Comparison of ENCODE assay signal across 8 cellular contexts in the genomic region with DNA sequence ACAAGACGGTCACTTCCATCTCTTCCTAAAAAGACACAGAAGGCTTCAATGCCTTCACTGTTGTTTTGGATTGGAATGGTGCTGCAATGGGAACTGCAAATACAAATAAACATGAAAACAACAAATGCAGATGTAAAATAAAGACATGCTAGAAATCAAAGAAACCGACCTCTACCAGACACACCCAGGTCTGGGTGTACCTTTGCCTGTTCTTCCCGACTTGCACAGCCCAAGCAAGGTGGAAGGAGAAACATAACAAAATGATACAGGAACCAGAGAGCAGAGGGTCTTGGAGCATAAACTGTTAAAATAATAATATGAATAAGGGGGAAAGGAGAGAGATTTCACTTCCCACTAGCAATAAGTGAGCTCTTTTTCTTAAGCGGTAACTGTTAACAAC. TPM values are rescaled to one million over a fixed set of nuclear protein-coding genes. Genes with fewer than 3 reads are reported as not detected.
DNase-seq lines count a peak whose midpoint lies in the region; ATAC-seq and TF ChIP-seq lines count a peak whose summit lies in the region.

No MANE protein-coding gene starts in this region.

- peaks cover 0 to 7% of the 10 kb centered on the region in 2 donors for H3K4me1 ChIP-seq in breast epithelium

- no peaks in the 10 kb centered on the region for H3K9me3 Mint-ChIP-seq in activated naive CD4-positive, alpha-beta T cell treated with anti-CD3 and anti-CD28 coated beads, Interleukin-2, amount 50 U/mL, for 24 hours
- H3K9me3 Mint-ChIP-seq in activated T-helper 17 cell treated with anti-CD3 and anti-CD28 coated beads, Interleukin-2, amount 50 U/mL, for 72 hours: no peaks in the 10 kb centered on the region
- H3K9me3 Mint-ChIP-seq in memory B cell: no peaks in the 10 kb centered on the region

- intact Hi-C loops in breast epithelium (cut with DNase I; ENCODE audit: low total_unique reads): no loop called here

- H3K4me1 Mint-ChIP-seq in activated naive CD4-positive, alpha-beta T cell treated with anti-CD3 and anti-CD28 coated beads, Interleukin-2, amount 50 U/mL, for 24 hours: peaks cover 80% of the 10 kb centered on the region
- H3K4me1 Mint-ChIP-seq in activated T-helper 17 cell treated with anti-CD3 and anti-CD28 coated beads, Interleukin-2, amount 50 U/mL, for 72 hours: peaks cover 44% of the 10 kb centered on the region
- peaks cover 33% of the 10 kb centered on the region for H3K4me1 Mint-ChIP-seq in memory B cell

- H3K9me3 ChIP-seq in breast epithelium: no peaks in the 10 kb centered on the region

- H3K27me3 ChIP-seq in breast epithelium: no peaks in the 10 kb centered on the region

- no peak for TF ChIP-seq POLR2A in breast epithelium (IDR thresholded peaks at IDR 0.05)

- H3K27ac Mint-ChIP-seq in activated naive CD4-positive, alpha-beta T cell treated with anti-CD3 and anti-CD28 coated beads, Interleukin-2, amount 50 U/mL, for 24 hours: peak overlapping the region; percentile 96
- peak overlapping the region; percentile 94 for H3K27ac Mint-ChIP-seq in activated T-helper 17 cell treated with anti-CD3 and anti-CD28 coated beads, Interleukin-2, amount 50 U/mL, for 72 hours
- peak overlapping the region; percentile 87 for H3K27ac Mint-ChIP-seq in memory B cell

- H3K27me3 Mint-ChIP-seq in activated naive CD4-positive, alpha-beta T cell treated with anti-CD3 and anti-CD28 coated beads, Interleukin-2, amount 50 U/mL, for 24 hours: no peaks in the 10 kb centered on the region
- H3K27me3 Mint-ChIP-seq in activated T-helper 17 cell treated with anti-CD3 and anti-CD28 coated beads, Interleukin-2, amount 50 U/mL, for 72 hours: no peaks in the 10 kb centered on the region
- H3K27me3 Mint-ChIP-seq in memory B cell: no peaks in the 10 kb centered on the region

- H3K36me3 ChIP-seq in breast epithelium: no peaks in the 10 kb centered on the region

- peaks cover 2% of the 10 kb centered on the region for H3K36me3 Mint-ChIP-seq in activated naive CD4-positive, alpha-beta T cell treated with anti-CD3 and anti-CD28 coated beads, Interleukin-2, amount 50 U/mL, for 24 hours
- peaks cover 17% of the 10 kb centered on the region for H3K36me3 Mint-ChIP-seq in activated T-helper 17 cell treated with anti-CD3 and anti-CD28 coated beads, Interleukin-2, amount 50 U/mL, for 72 hours (ENCODE audit: low read depth)
- H3K36me3 Mint-ChIP-seq in memory B cell: no peaks in the 10 kb centered on the region

- no peak for TF ChIP-seq CTCF in breast epithelium (IDR thresholded peaks at IDR 0.05)

- no peak for DNase-seq in activated naive CD4-positive, alpha-beta T cell treated with Interleukin-2 at 50 U/mL for 16 hours
- DNase-seq in memory B cell (ENCODE audit: low spot score in 2 of 2) (no peak), breast epithelium (ENCODE audit: low spot score in 2 of 2) (no peak)

- ATAC-seq in activated T-helper 17 cell treated with anti-CD3 and anti-CD28 coated beads, Interleukin-2, amount 50 U/mL, for 72 hours (replicated peaks): no peak
- no peak for ATAC-seq in memory B cell (ENCODE audit: low read depth)
- ATAC-seq in GM21717 (IDR thresholded peaks at IDR 0.05; ENCODE audit: unreplicated experiment): no peak
- ATAC-seq in GM21529 (IDR thresholded peaks at IDR 0.05; ENCODE audit: unreplicated experiment): no peak

- H3K4me3 ChIP-seq in breast epithelium: no peak overlapping the region

- peak overlapping the region; percentile 77 for H3K4me3 Mint-ChIP-seq in activated naive CD4-positive, alpha-beta T cell treated with anti-CD3 and anti-CD28 coated beads, Interleukin-2, amount 50 U/mL, for 24 hours
- H3K4me3 Mint-ChIP-seq in activated T-helper 17 cell treated with anti-CD3 and anti-CD28 coated beads, Interleukin-2, amount 50 U/mL, for 72 hours: peak overlapping the region; percentile 86
- peak overlapping the region; percentile 76 for H3K4me3 Mint-ChIP-seq in memory B cell

- peak overlapping the region; percentile 41 for H3K27ac ChIP-seq in temporal lobe (ENCODE audit: low read depth, low read length)
- peak overlapping the region in 1 of 2 donors; percentile 48 for H3K27ac ChIP-seq in breast epithelium

RNA-seq across cellular contexts. Expression of a gene that starts 17.3 kb away (rescaled TPM):
- 10 to 100 TPM; 32.9 to 51.1 TPM for total RNA-seq in activated T-helper 17 cell treated with anti-CD3 and anti-CD28 coated beads, Interleukin-2, amount 50 U/mL, for 72 hours
- 7.1 TPM for total RNA-seq in temporal lobe
- 10 to 100 TPM; 13.8 to 27.5 (median 19.4) TPM for total RNA-seq in breast epithelium
